Comparison of ENCODE assay signal across 1 cellular context in genomic region chr1:58895559-58896135, GRCh38.
TF ChIP-seq lines count a peak whose summit lies in the region.

No MANE protein-coding gene starts in this region.

TF ChIP-seq in IMR-90, 13 proteins besides CTCF, POLR2A, EP300 and RAD21 (continued from another document):
- TF ChIP-seq CHD1 (IDR thresholded peaks at IDR 0.05; ENCODE audit: low read depth, low read length) (no peak), RFX5 (IDR thresholded peaks at IDR 0.05; ENCODE audit: low read depth, low read length) (no peak), NFE2L2 (IDR thresholded peaks at IDR 0.05; ENCODE audit: low read depth, low read length) (no peak)
